In genomic region chr6:125957845-125958244, GRCh38 we compare ENCODE assay signal across 8 cellular contexts. TPM values are rescaled to one million over a fixed set of nuclear protein-coding genes. Genes with fewer than 3 reads are reported as not detected.
A peak's percentile ranks its signal among the peaks of the same experiment; 100 is the strongest.
DNase-seq lines count a peak whose midpoint lies in the region; ATAC-seq and TF ChIP-seq lines count a peak whose summit lies in the region.

No MANE protein-coding gene starts in this region.

- H3K36me3 ChIP-seq in HUES6 (ENCODE audit: control insufficient read depth, insufficient read depth, low read length) = no peaks in the 10 kb centered on the region
- no peaks in the 10 kb centered on the region for H3K36me3 ChIP-seq in adipocyte (ENCODE audit: control insufficient read depth, insufficient read depth, low read length, severe bottlenecking)
- no peaks in the 10 kb centered on the region for H3K36me3 ChIP-seq in iPS-20b (ENCODE audit: insufficient read depth, low read depth, low read length)

- no peaks in the 10 kb centered on the region for H3K9me3 ChIP-seq in HUES6 (ENCODE audit: control insufficient read depth, insufficient read depth, low read depth, low read length)
- no peaks in the 10 kb centered on the region for H3K9me3 ChIP-seq in adipocyte (ENCODE audit: control insufficient read depth, low read length)
- no peaks in the 10 kb centered on the region; the same call in 1 of the 2 replicates for H3K9me3 ChIP-seq in iPS-20b (ENCODE audit: insufficient read depth, low read depth, low read length)

- H3K9ac ChIP-seq in HUES6 (ENCODE audit: low read length) (no peak overlapping the region), adipocyte (ENCODE audit: low read length) (peak overlapping the region; percentile 95), iPS-20b (ENCODE audit: low read depth, low read length) (no peak overlapping the region)

- ATAC-seq in HG03457 (IDR thresholded peaks at IDR 0.05; ENCODE audit: unreplicated experiment) (no peak), left lobe of liver (no peak)

- peak; percentile 58 for DNase-seq in AG10803 (ENCODE audit: low read depth)
- DNase-seq in adipocyte (ENCODE audit: low read depth) = peak; percentile 39
- DNase-seq in HPDE6-E6E7 (ENCODE audit: extremely low spot score) = no peak
- DNase-seq in left lobe of liver (ENCODE audit: low spot score) = no peak

- H3K27me3 ChIP-seq in HUES6 (ENCODE audit: control insufficient read depth, insufficient read depth, low read length) (no peaks in the 10 kb centered on the region), adipocyte (replicated peaks; ENCODE audit: control insufficient read depth, insufficient read depth, low read length) (no peaks in the 10 kb centered on the region), iPS-20b (ENCODE audit: insufficient read depth, low read length) (no peaks in the 10 kb centered on the region)

- TF ChIP-seq CTCF in AG10803 (conservative IDR thresholded peaks at IDR 0.05; ENCODE audit: low read length) = no peak

- H3K27ac ChIP-seq in HUES6 (ENCODE audit: low read depth, low read length) (no peak overlapping the region), iPS-20b (ENCODE audit: low read length) (no peak overlapping the region), temporal lobe (ENCODE audit: low read depth, low read length) (peak overlapping the region; percentile 98)

- peak overlapping the region; percentile 87 for H3K4me3 ChIP-seq in AG10803 (ENCODE audit: low read length)
- peak overlapping the region; percentile 82 for H3K4me3 ChIP-seq in HUES6 (ENCODE audit: low read depth, low read length)
- H3K4me3 ChIP-seq in adipocyte (ENCODE audit: low read length) = peak overlapping the region; percentile 96
- H3K4me3 ChIP-seq in iPS-20b (ENCODE audit: low read length) = peak overlapping the region; percentile 85

- H3K4me1 ChIP-seq in HUES6 (ENCODE audit: control insufficient read depth, insufficient read depth, low read length) = peaks cover 7% of the 10 kb centered on the region; the same call in 1 of the 2 replicates
- peaks cover 13% of the 10 kb centered on the region for H3K4me1 ChIP-seq in adipocyte (ENCODE audit: control insufficient read depth, insufficient read depth, low read length)
- peaks cover 4% of the 10 kb centered on the region; the same call in 1 of the 2 replicates for H3K4me1 ChIP-seq in iPS-20b (ENCODE audit: insufficient read depth, low read length)

RNA-seq across cellular contexts. Expression of gene HINT3, which starts 1.3 kb away (rescaled TPM):
- total RNA-seq in temporal lobe = 68.1 TPM
- 9.1 TPM for total RNA-seq in left lobe of liver

RNA-seq across cellular contexts. Expression of gene TRMT11, which starts 28.5 kb away (rescaled TPM):
- total RNA-seq in temporal lobe (27.3 TPM), left lobe of liver (11.6 TPM)

Comparison
In these comparisons a context has a peak if more than half of its experiments do, and no peak if none do; other contexts are left out.
1. DNase-seq: peak in AG10803 (single experiment) and adipocyte (single experiment); none in HPDE6-E6E7 (single experiment) and left lobe of liver (single experiment).
2. Peak in every context shown above with its lines, with median percentiles within 50 percentile points of each other: H3K4me3 ChIP-seq.